Comparison of ENCODE assay signal across 17 cellular contexts in the genomic region with DNA sequence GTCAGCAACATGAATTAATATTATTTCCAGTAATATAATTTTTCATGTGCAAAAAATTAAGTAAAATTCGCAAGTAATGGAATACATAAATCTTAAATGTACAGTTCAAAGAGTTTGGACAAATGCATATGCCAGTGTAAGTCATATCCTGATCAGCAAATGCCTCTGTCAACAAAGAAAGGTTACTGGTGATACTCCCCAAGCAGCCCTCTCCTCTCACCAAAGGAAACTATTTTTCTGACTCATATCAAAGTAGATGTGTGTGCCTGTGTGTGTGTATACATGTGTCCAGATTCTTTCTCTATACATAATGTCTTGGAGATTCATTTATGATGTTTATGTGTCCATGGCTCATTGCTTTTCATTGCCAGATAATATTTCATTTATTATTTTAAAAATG.
A peak's percentile ranks its signal among the peaks of the same experiment; 100 is the strongest.
DNase-seq lines count a peak whose midpoint lies in the region; ATAC-seq and TF ChIP-seq lines count a peak whose summit lies in the region.
"Had no signal": no experiment of that assay in that cellular context is flagged by ENCODE, and none has a peak within 500 bp of the region (broad histone marks: within the 10 kb centered on the region; RNA-seq: fewer than 3 reads in every experiment).

No MANE protein-coding gene starts in this region.

- no peak for ATAC-seq in lower lobe of right lung
- ATAC-seq: CD8-positive, alpha-beta T cell had no signal

- CTCF ChIA-PET in RWPE1 (lab: Yijun Ruan, JAX), result no interaction called here

- H3K4me1 ChIP-seq in lower lobe of right lung, result no peaks in the 10 kb centered on the region
- H3K4me1 ChIP-seq: BLaER1 treated with 17β-estradiol and CSF1 and Interleukin-3, amounts not matched to agents 10 nM and 100 nM; Caco-2 had no signal

- H3K27ac ChIP-seq in RWPE1 (no peak overlapping the region), lower lobe of right lung (no peak overlapping the region)
- H3K27ac ChIP-seq: 22Rv1; BLaER1 treated with 17β-estradiol and CSF1 and Interleukin-3, amounts not matched to agents 10 nM and 100 nM; C4-2B had no signal

- H3K36me3 ChIP-seq in lower lobe of right lung, result no peaks in the 10 kb centered on the region
- H3K36me3 ChIP-seq: BLaER1 treated with 17β-estradiol and CSF1 and Interleukin-3, amounts not matched to agents 10 nM and 100 nM had no signal

- no peaks in the 10 kb centered on the region for H3K9me3 ChIP-seq in lower lobe of right lung
- H3K9me3 ChIP-seq: BLaER1 treated with 17β-estradiol and CSF1 and Interleukin-3, amounts not matched to agents 10 nM and 100 nM; Caco-2 had no signal

- POLR2A ChIA-PET in RWPE1 (lab: Yijun Ruan, JAX; ENCODE audit: low non-redundant PET), result no interaction called here

- intact Hi-C loops in lower lobe of right lung (cut with DNase I), result no loop called here

- TF ChIP-seq CTCF in RWPE1 (conservative IDR thresholded peaks at IDR 0.05; ENCODE audit: low read depth) (no peak), epithelial cell of esophagus (IDR thresholded peaks at IDR 0.05; ENCODE audit: insufficient read depth, low read depth, low read length, missing control alignments) (no peak), lower lobe of right lung (IDR thresholded peaks at IDR 0.05) (no peak)

- DNase-seq in DMS53 (lab: John Stamatoyannopoulos, UW), result peak; percentile 19
- DNase-seq in HT1080 (ENCODE audit: low read depth), result peak; percentile 55
- DNase-seq in RWPE1 (ENCODE audit: low spot score), result peak; percentile 4
- DNase-seq in epithelial cell of esophagus (ENCODE audit: low read depth), result peak; percentile 29
- DNase-seq in T1000 (lab: John Stamatoyannopoulos, UW), result no peak
- no peak for DNase-seq in activated naive CD4-positive, alpha-beta T cell (lab: John Stamatoyannopoulos, UW)
- no peak for DNase-seq in lower lobe of right lung
- DNase-seq: ACHN; Caco-2; Calu3; CD4-positive, alpha-beta T cell; CD8-positive, alpha-beta T cell; DMS79 treated with DMSO at 0.1 percent for 48 hours; GF-D8 had no signal

- H3K4me3 ChIP-seq in epithelial cell of esophagus (ENCODE audit: low read length) (no peak overlapping the region), lower lobe of right lung (no peak overlapping the region)
- H3K4me3 ChIP-seq: BLaER1 treated with 17β-estradiol and CSF1 and Interleukin-3, amounts not matched to agents 10 nM and 100 nM had no signal

- no peaks in the 10 kb centered on the region for H3K27me3 ChIP-seq in lower lobe of right lung (ENCODE audit: low read depth)
- H3K27me3 ChIP-seq: BLaER1 treated with 17β-estradiol and CSF1 and Interleukin-3, amounts not matched to agents 10 nM and 100 nM had no signal

Comparison
In these comparisons a context has a peak if more than half of its experiments do, and no peak if none do; other contexts are left out.
1. DNase-seq: peak in DMS53 (single experiment), HT1080 (single experiment), RWPE1 (single experiment) and epithelial cell of esophagus (single experiment); none in T1000 (single experiment), activated naive CD4-positive, alpha-beta T cell (0 of 4) and lower lobe of right lung (single experiment).